In genomic region chrX:120752431-120753128, GRCh38 we compare ENCODE assay signal across 1 cellular context.
A peak's percentile ranks its signal among the peaks of the same experiment; 100 is the strongest.
TF ChIP-seq lines count a peak whose summit lies in the region.

No MANE protein-coding gene starts in this region.

TF ChIP-seq in liver, 16 proteins besides CTCF, POLR2A, EP300 and RAD21 (continued from another document):
- TF ChIP-seq, protein P1, sequence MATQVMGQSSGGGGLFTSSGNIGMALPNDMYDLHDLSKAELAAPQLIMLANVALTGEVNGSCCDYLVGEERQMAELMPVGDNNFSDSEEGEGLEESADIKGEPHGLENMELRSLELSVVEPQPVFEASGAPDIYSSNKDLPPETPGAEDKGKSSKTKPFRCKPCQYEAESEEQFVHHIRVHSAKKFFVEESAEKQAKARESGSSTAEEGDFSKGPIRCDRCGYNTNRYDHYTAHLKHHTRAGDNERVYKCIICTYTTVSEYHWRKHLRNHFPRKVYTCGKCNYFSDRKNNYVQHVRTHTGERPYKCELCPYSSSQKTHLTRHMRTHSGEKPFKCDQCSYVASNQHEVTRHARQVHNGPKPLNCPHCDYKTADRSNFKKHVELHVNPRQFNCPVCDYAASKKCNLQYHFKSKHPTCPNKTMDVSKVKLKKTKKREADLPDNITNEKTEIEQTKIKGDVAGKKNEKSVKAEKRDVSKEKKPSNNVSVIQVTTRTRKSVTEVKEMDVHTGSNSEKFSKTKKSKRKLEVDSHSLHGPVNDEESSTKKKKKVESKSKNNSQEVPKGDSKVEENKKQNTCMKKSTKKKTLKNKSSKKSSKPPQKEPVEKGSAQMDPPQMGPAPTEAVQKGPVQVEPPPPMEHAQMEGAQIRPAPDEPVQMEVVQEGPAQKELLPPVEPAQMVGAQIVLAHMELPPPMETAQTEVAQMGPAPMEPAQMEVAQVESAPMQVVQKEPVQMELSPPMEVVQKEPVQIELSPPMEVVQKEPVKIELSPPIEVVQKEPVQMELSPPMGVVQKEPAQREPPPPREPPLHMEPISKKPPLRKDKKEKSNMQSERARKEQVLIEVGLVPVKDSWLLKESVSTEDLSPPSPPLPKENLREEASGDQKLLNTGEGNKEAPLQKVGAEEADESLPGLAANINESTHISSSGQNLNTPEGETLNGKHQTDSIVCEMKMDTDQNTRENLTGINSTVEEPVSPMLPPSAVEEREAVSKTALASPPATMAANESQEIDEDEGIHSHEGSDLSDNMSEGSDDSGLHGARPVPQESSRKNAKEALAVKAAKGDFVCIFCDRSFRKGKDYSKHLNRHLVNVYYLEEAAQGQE (IDR thresholded peaks at IDR 0.05), result no peak
- TF ChIP-seq SP1 (IDR thresholded peaks at IDR 0.05) (peak; percentile 74), HNF4A (conservative IDR thresholded peaks at IDR 0.05) (peak; percentile 86 to 87)
